ENCODE assay signal across 10 cellular contexts in the genomic region with DNA sequence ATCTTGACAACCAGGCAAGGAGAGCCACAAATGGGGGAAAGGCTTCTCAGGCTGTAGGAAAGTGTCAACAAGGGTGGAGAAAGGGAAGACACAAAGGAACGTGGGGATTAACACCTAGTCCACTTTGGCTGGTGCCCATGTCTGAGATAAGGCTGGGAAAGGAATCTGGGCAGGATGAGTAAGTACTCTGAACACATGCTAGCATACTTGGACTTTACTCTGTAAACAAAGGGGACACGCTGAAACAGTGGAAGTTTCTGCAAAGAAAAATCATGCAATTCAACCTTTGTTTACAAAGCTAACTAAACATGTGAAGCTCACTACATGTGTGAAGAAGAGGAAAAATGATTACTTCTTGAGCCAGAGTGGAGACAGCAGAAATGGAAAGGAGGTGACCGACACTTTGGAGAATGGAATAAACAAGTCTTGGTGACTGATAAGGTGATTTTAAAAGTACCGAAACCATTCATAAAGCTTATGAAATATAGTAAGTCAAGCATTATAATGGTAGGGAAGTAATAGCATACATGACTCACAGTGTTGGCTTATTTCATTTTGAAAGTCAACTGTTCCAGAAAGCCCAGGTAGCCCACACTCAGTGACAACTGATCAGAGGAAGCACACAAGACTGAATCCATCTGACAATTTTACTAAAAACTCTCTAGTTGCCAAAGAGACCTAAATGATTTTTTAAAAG. TPM values are rescaled to one million over a fixed set of nuclear protein-coding genes. Genes with fewer than 3 reads are reported as not detected.
DNase-seq lines count a peak whose midpoint lies in the region; ATAC-seq and TF ChIP-seq lines count a peak whose summit lies in the region.
"Had no signal": no experiment of that assay in that cellular context is flagged by ENCODE, and none has a peak within 500 bp of the region (broad histone marks: within the 10 kb centered on the region; RNA-seq: fewer than 3 reads in every experiment).

No MANE protein-coding gene starts in this region.

- H3K4me3 ChIP-seq in liver (ENCODE audit: low read depth in 1 of 3, low read length in 3 of 3), result peak overlapping the region in 2 of 3 donors; percentile 7 to 33
- H3K4me3 ChIP-seq: coronary artery, thoracic aorta had no signal

- 23% methylated on average over 4 of the region's 4 CpGs for WGBS in liver

- H3K27me3 ChIP-seq in liver (ENCODE audit: control insufficient read depth in 4 of 4, insufficient read depth in 4 of 4, low read length in 3 of 4), result no peaks in the 10 kb centered on the region

- peak; percentile 55 for ATAC-seq in GM18508 (IDR thresholded peaks at IDR 0.05; ENCODE audit: insufficient read depth, unreplicated experiment)
- peak; percentile 54 for ATAC-seq in GM21723 (IDR thresholded peaks at IDR 0.05; ENCODE audit: unreplicated experiment)

- no peaks in the 10 kb centered on the region for H3K9me3 ChIP-seq in liver (ENCODE audit: control insufficient read depth in 4 of 4, low read length in 3 of 4)
- H3K9me3 ChIP-seq: thoracic aorta had no signal

- H3K9ac ChIP-seq in liver (ENCODE audit: low read depth in 1 of 2, low read length in 2 of 2), result peak overlapping the region in 1 of 2 donors; percentile 26

- no peaks in the 10 kb centered on the region for H3K36me3 ChIP-seq in liver (ENCODE audit: control insufficient read depth in 4 of 4, insufficient read depth in 3 of 4, low read depth in 1 of 4, low read length in 3 of 4)
- H3K36me3 ChIP-seq: thoracic aorta had no signal

- TF ChIP-seq CTCF in liver (IDR thresholded peaks at IDR 0.05; ENCODE audit: low read depth, low read length, missing input control), result no peak

- H3K27ac ChIP-seq in liver (ENCODE audit: low read depth in 1 of 2, low read length in 2 of 2), result peak overlapping the region; percentile 83 to 87
- H3K27ac ChIP-seq: coronary artery, thoracic aorta had no signal

- TF ChIP-seq RAD21 in liver (IDR thresholded peaks at IDR 0.05), result peak; percentile 39 to 58

- peak; percentile 25 for DNase-seq in OCI-M1 (lab: John Stamatoyannopoulos, UW)
- DNase-seq in dedifferentiated amniotic fluid mesenchymal stem cell (ENCODE audit: extremely low spot score), result no peak
- DNase-seq in NCI-H2196 treated with DMSO at 0.1 percent for 48 hours (lab: John Stamatoyannopoulos, UW; ENCODE audit: unreplicated experiment), result no peak
- no peak for DNase-seq in hypothalamus (lab: John Stamatoyannopoulos, UW)
- no peak for DNase-seq in HuH-7 (ENCODE audit: low spot score)

- H3K4me1 ChIP-seq in liver (ENCODE audit: control insufficient read depth in 4 of 4, insufficient read depth in 4 of 4, low read length in 3 of 4), result peaks cover 6 to 43% (median 14%) of the 10 kb centered on the region in 4 donors

TF ChIP-seq in liver, 16 proteins besides CTCF, POLR2A, EP300 and RAD21:
- TF ChIP-seq MAX (IDR thresholded peaks at IDR 0.05) (peak; percentile 97), YY1 (IDR thresholded peaks at IDR 0.05) (peak; percentile 67), TAF1 (conservative IDR thresholded peaks at IDR 0.05) (no peak), ATF3 (IDR thresholded peaks at IDR 0.05) (peak; percentile 83), RXRA (IDR thresholded peaks at IDR 0.05) (peak; percentile 72 to 76), HNF4G (IDR thresholded peaks at IDR 0.05) (peak; percentile 97), JUND (IDR thresholded peaks at IDR 0.05) (peak; percentile 91 to 92), FOXA1 (IDR thresholded peaks at IDR 0.05) (peak; percentile 100), FOXA2 (IDR thresholded peaks at IDR 0.05) (peak; percentile 100), HNF4A (conservative IDR thresholded peaks at IDR 0.05) (peak; percentile 95 to 97), NR2F2 (IDR thresholded peaks at IDR 0.05) (no peak), GABPA (IDR thresholded peaks at IDR 0.05 in 1 of 2, conservative IDR thresholded peaks at IDR 0.05 in 1 of 2) (no peak), EGR1 (IDR thresholded peaks at IDR 0.05; ENCODE audit: low read depth in 2 of 2) (peak; percentile 29 to 43), SP1 (IDR thresholded peaks at IDR 0.05) (peak; percentile 96)
- TF ChIP-seq, protein P1, sequence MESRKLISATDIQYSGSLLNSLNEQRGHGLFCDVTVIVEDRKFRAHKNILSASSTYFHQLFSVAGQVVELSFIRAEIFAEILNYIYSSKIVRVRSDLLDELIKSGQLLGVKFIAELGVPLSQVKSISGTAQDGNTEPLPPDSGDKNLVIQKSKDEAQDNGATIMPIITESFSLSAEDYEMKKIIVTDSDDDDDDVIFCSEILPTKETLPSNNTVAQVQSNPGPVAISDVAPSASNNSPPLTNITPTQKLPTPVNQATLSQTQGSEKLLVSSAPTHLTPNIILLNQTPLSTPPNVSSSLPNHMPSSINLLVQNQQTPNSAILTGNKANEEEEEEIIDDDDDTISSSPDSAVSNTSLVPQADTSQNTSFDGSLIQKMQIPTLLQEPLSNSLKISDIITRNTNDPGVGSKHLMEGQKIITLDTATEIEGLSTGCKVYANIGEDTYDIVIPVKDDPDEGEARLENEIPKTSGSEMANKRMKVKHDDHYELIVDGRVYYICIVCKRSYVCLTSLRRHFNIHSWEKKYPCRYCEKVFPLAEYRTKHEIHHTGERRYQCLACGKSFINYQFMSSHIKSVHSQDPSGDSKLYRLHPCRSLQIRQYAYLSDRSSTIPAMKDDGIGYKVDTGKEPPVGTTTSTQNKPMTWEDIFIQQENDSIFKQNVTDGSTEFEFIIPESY (IDR thresholded peaks at IDR 0.05), result peak; percentile 66
- TF ChIP-seq, protein P2, sequence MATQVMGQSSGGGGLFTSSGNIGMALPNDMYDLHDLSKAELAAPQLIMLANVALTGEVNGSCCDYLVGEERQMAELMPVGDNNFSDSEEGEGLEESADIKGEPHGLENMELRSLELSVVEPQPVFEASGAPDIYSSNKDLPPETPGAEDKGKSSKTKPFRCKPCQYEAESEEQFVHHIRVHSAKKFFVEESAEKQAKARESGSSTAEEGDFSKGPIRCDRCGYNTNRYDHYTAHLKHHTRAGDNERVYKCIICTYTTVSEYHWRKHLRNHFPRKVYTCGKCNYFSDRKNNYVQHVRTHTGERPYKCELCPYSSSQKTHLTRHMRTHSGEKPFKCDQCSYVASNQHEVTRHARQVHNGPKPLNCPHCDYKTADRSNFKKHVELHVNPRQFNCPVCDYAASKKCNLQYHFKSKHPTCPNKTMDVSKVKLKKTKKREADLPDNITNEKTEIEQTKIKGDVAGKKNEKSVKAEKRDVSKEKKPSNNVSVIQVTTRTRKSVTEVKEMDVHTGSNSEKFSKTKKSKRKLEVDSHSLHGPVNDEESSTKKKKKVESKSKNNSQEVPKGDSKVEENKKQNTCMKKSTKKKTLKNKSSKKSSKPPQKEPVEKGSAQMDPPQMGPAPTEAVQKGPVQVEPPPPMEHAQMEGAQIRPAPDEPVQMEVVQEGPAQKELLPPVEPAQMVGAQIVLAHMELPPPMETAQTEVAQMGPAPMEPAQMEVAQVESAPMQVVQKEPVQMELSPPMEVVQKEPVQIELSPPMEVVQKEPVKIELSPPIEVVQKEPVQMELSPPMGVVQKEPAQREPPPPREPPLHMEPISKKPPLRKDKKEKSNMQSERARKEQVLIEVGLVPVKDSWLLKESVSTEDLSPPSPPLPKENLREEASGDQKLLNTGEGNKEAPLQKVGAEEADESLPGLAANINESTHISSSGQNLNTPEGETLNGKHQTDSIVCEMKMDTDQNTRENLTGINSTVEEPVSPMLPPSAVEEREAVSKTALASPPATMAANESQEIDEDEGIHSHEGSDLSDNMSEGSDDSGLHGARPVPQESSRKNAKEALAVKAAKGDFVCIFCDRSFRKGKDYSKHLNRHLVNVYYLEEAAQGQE (IDR thresholded peaks at IDR 0.05), result peak; percentile 70

RNA-seq across cellular contexts. Expression of gene CPNE8, which starts 13.2 kb away (rescaled TPM):
- total RNA-seq in liver, result 10 to 100 TPM in 1 of 2 donors, 1 to 10 TPM in 1; 4.2 to 17.3 TPM
- 10 to 100 TPM in 1 of 2 donors, 1 to 10 TPM in 1; 4.5 to 27.4 TPM for polyA plus RNA-seq in liver
